Comparison of ENCODE assay signal across 6 cellular contexts in the genomic region with DNA sequence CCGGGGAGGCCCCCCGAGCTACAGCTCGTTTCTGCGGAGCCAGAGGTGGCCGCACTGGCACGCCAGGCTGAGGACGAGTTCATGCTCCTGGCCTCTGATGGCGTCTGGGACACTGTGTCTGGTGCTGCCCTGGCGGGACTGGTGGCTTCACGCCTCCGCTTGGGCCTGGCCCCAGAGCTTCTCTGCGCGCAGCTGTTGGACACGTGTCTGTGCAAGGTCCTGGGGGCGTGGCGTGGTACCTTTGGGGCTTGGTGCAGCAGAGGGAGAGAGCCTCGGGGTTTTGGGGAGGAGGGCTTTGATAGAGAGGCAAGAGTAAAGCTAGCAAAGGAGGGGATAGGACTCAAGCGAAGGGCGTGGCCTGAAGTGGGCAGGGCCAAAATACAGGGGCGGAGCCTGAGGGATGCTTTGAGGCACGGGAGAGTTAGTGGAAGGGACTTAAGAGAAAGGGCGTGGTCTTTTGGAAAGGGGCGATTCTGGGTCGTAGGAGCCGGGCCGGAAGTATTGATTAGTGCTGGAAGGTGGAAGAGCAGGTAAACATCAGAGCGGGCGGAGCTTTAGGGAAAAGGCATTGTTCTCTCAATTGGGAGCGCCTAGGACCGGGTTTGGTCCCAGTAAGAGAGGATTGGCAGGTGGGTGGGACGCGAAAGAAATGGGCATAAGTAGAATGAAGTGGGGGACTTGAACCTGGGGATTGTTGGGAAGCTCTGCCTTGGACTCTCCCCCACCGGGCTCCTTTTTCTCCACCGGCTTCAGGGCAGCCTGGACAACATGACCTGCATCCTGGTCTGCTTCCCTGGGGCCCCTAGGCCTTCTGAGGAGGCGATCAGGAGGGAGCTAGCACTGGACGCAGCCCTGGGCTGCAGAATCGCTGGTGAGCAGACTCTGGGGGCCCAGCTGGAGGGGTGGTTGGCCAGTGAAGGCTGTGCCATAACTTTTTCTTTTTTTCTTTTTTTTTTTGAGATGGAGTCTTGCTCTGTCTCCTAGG. TPM values are rescaled to one million over a fixed set of nuclear protein-coding genes. Genes with fewer than 3 reads are reported as not detected.
A peak's percentile ranks its signal among the peaks of the same experiment; 100 is the strongest.
DNase-seq lines count a peak whose midpoint lies in the region; FAIRE-seq and TF ChIP-seq lines count a peak whose summit lies in the region.

No MANE protein-coding gene starts in this region.

- peak overlapping the region; percentile 59; the same call in 1 of the 2 replicates for H3K9ac ChIP-seq in ES-I3 (ENCODE audit: low read depth, low read length)

- H3K36me3 ChIP-seq in ES-I3 (ENCODE audit: insufficient read depth, low read length) (no peaks in the 10 kb centered on the region), small intestine (ENCODE audit: control insufficient read depth in 2 of 2, insufficient read depth in 2 of 2, low read length in 2 of 2) (no peaks in the 10 kb centered on the region)

- FAIRE-seq in small intestine (lab: Jason Lieb, UNC) = no peak

- H3K9me3 ChIP-seq in ES-I3 (ENCODE audit: control insufficient read depth, insufficient read depth, low read length) = no peaks in the 10 kb centered on the region
- no peaks in the 10 kb centered on the region for H3K9me3 ChIP-seq in small intestine (ENCODE audit: control insufficient read depth, low read depth)

- no peak for TF ChIP-seq CTCF in dorsolateral prefrontal cortex (IDR thresholded peaks at IDR 0.05 in 54 of 56, conservative IDR thresholded peaks at IDR 0.05 in 2 of 56; ENCODE audit: low read depth in 1 of 56, partially characterized antibody in 56 of 56)

- peaks cover 10% of the 10 kb centered on the region; the same call in 1 of the 2 replicates for H3K4me1 ChIP-seq in ES-I3 (ENCODE audit: insufficient read depth, low read length)
- H3K4me1 ChIP-seq in small intestine (ENCODE audit: control insufficient read depth in 2 of 2, insufficient read depth in 1 of 2, low read depth in 1 of 2, low read length in 1 of 2) = peaks cover 6 to 16% of the 10 kb centered on the region in 2 donors

- WGBS in small intestine, 3 donors = 11 to 17% (median 13%) methylated on average over 36 to 37 of the region's 37 CpGs

- H3K27me3 ChIP-seq in dorsolateral prefrontal cortex = peaks cover 0 to 16% (median 0%) of the 10 kb centered on the region in 45 donors
- no peaks in the 10 kb centered on the region for H3K27me3 ChIP-seq in small intestine (ENCODE audit: control insufficient read depth in 2 of 2, insufficient read depth in 2 of 2, low read length in 2 of 2)

- DNase-seq in RPMI7951 (ENCODE audit: low read depth) (peak; percentile 52), dorsolateral prefrontal cortex (no peak), small intestine (peak; percentile 72), epidermal melanocyte (ENCODE audit: insufficient read length, low spot score) (no peak), NCI-H2171 treated with DMSO at 0.1 percent for 48 hours (lab: John Stamatoyannopoulos, UW) (no peak)

- H3K27ac ChIP-seq in dorsolateral prefrontal cortex (peak overlapping the region in 3 of 59 donors; percentile 8 to 37 (median 31)), small intestine (ENCODE audit: low read depth in 1 of 2, low read length in 1 of 2) (no peak overlapping the region)

- H3K4me3 ChIP-seq in dorsolateral prefrontal cortex (peak overlapping the region in 43 of 59 donors; percentile 9 to 57 (median 36)), small intestine (ENCODE audit: low read depth in 1 of 2, low read length in 2 of 2) (peak overlapping the region in 1 of 2 donors; percentile 2)

- intact Hi-C loops in dorsolateral prefrontal cortex (cut with DNase I) = no loop called here

RNA-seq across cellular contexts. Expression of a gene that starts 1.2 kb away (rescaled TPM):
- total RNA-seq in RPMI7951 (2014; rRNA removed; shearing (Covaris generic)) = 1.8 and 2.3 TPM in 2 replicates
- 1 to 10 TPM in 108 of 120 experiments, under 1 TPM in 12; 0.59 to 4.9 (median 1.9) TPM for total RNA-seq in dorsolateral prefrontal cortex
- polyA plus RNA-seq in small intestine = 1 to 10 TPM; 1.3 to 1.9 (median 1.8) TPM

RNA-seq across cellular contexts. Expression of a gene that starts 2.6 kb away (rescaled TPM):
- 12.9 TPM in 2 replicates for total RNA-seq in RPMI7951 (2014; rRNA removed; shearing (Covaris generic))
- total RNA-seq in dorsolateral prefrontal cortex = 100 to 1,000 TPM in 2 of 120 experiments, 10 to 100 TPM in 118; 18.9 to 124 (median 63.4) TPM
- polyA plus RNA-seq in small intestine = 1 to 10 TPM; 1.6 to 9.1 (median 1.9) TPM

RNA-seq across cellular contexts. Expression of a gene that starts 7.8 kb away (rescaled TPM):
- 53.8 and 79.1 TPM in 2 replicates for total RNA-seq in RPMI7951 (2014; rRNA removed; shearing (Covaris generic))
- total RNA-seq in dorsolateral prefrontal cortex = 10 to 100 TPM in 118 of 120 experiments, 1 to 10 TPM in 2; 7.0 to 36.7 (median 18.3) TPM
- 100 to 1,000 TPM in 2 of 3 donors, 10 to 100 TPM in 1; 93.2 to 132 (median 128) TPM for polyA plus RNA-seq in small intestine

RNA-seq across cellular contexts. Expression of a gene that starts 31.7 kb away (rescaled TPM):
- 0.96 and 1.6 TPM in 2 replicates for total RNA-seq in RPMI7951 (2014; rRNA removed; shearing (Covaris generic))
- 100 to 1,000 TPM in 2 of 120 experiments, 10 to 100 TPM in 32, 1 to 10 TPM in 86; 2.6 to 168 (median 7.7) TPM for total RNA-seq in dorsolateral prefrontal cortex
- polyA plus RNA-seq in small intestine = 10 to 100 TPM in 1 of 3 donors, 1 to 10 TPM in 1, under 1 TPM in 1; 0.89 to 19.0 (median 2.2) TPM

Comparison
In these comparisons a context has a peak if more than half of its experiments do, and no peak if none do; other contexts are left out.
1. DNase-seq: peak in RPMI7951 (single experiment) and small intestine (single experiment); none in dorsolateral prefrontal cortex (0 of 10), epidermal melanocyte (single experiment) and NCI-H2171 treated with DMSO at 0.1 percent for 48 hours (single experiment).